Comparison of ENCODE assay signal across 13 cellular contexts in the genomic region with DNA sequence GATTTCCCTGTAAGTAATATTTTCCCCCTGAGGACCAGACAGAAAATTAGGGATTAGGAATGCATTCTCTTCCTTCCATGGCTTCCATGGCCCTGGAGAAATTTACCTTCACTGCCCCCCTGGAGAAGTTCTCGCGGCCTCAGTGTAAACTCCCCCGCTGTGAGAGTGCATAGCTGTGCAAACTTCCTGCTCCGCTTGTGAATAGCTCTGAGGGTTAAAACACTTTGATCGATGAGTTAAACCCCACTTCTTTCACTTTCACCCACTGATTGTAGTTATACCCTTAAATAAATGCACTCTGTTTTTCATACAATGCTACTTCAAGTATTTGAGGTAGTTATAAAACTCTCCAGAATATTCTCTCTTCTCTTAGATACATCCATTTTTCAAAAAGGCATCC.
DNase-seq lines count a peak whose midpoint lies in the region; ATAC-seq and TF ChIP-seq lines count a peak whose summit lies in the region.
"Had no signal": no experiment of that assay in that cellular context is flagged by ENCODE, and none has a peak within 500 bp of the region (broad histone marks: within the 10 kb centered on the region; RNA-seq: fewer than 3 reads in every experiment).

No MANE protein-coding gene starts in this region.

- H3K9me3 ChIP-seq in BE2C = no peaks in the 10 kb centered on the region
- H3K9me3 ChIP-seq: lower lobe of right lung, right atrium auricular region had no signal

- intact Hi-C loops in sciatic nerve (cut with DNase I) = no loop called here

- peaks cover 3% of the 10 kb centered on the region for H3K4me1 ChIP-seq in foreskin keratinocyte
- peaks cover 3% of the 10 kb centered on the region; the same call in 1 of the 2 replicates for H3K4me1 ChIP-seq in BE2C
- H3K4me1 ChIP-seq: lower lobe of right lung had no signal

- H3K27me3 ChIP-seq in foreskin keratinocyte (peaks cover 7% of the 10 kb centered on the region), BE2C (no peaks in the 10 kb centered on the region)
- H3K27me3 ChIP-seq: right atrium auricular region had no signal

- H3K4me3 ChIP-seq in BE2C (ENCODE audit: low read depth, low read length) = no peak overlapping the region
- H3K4me3 ChIP-seq: lower lobe of right lung, PC-9, right atrium auricular region had no signal

- TF ChIP-seq CTCF in foreskin keratinocyte (conservative IDR thresholded peaks at IDR 0.05) = no peak
- TF ChIP-seq CTCF in BE2C (IDR thresholded peaks at IDR 0.05; ENCODE audit: low read depth, low read length) = no peak

- no peak overlapping the region for H3K27ac ChIP-seq in foreskin keratinocyte
- H3K27ac ChIP-seq: lower lobe of right lung, PC-9, right atrium auricular region had no signal

- ATAC-seq in GM19043 (IDR thresholded peaks at IDR 0.05; ENCODE audit: low read depth, unreplicated experiment) (peak; percentile 61), HG03432 (IDR thresholded peaks at IDR 0.05; ENCODE audit: unreplicated experiment) (peak; percentile 70), sciatic nerve (no peak), foreskin keratinocyte (no peak)
- ATAC-seq: lower lobe of right lung had no signal

- H3K36me3 ChIP-seq in BE2C = no peaks in the 10 kb centered on the region
- H3K36me3 ChIP-seq: lower lobe of right lung, right atrium auricular region had no signal

- DNase-seq in activated effector memory CD4-positive, alpha-beta T cell treated with anti-CD3 and anti-CD28 coated beads, Interleukin-2, amount 50 U/mL, for 16 hours = peak; percentile 62
- DNase-seq in activated effector memory CD4-positive, alpha-beta T cell treated with Interleukin-2 at 50 U/mL for 16 hours = no peak
- DNase-seq in sciatic nerve (ENCODE audit: low spot score) (peak; percentile 3), glomerular visceral epithelial cell (ENCODE audit: extremely low spot score) (no peak), foreskin keratinocyte (no peak), BE2C (no peak)
- DNase-seq: activated CD4-positive, CD25-positive, alpha-beta regulatory T cell; DND-41; lower lobe of right lung; PC-9 had no signal

Comparison
In these comparisons a context has a peak if more than half of its experiments do, and no peak if none do; other contexts are left out.
1. DNase-seq: peak in activated effector memory CD4-positive, alpha-beta T cell treated with anti-CD3 and anti-CD28 coated beads, Interleukin-2, amount 50 U/mL, for 16 hours (single experiment) and sciatic nerve (single experiment); none in activated effector memory CD4-positive, alpha-beta T cell treated with Interleukin-2 at 50 U/mL for 16 hours (single experiment), glomerular visceral epithelial cell (single experiment), foreskin keratinocyte (0 of 2) and BE2C (single experiment).
2. ATAC-seq: peak in GM19043 (single experiment) and HG03432 (single experiment); none in sciatic nerve (single experiment) and foreskin keratinocyte (single experiment).